ENCODE assay signal across 25 cellular contexts in the genomic region with DNA sequence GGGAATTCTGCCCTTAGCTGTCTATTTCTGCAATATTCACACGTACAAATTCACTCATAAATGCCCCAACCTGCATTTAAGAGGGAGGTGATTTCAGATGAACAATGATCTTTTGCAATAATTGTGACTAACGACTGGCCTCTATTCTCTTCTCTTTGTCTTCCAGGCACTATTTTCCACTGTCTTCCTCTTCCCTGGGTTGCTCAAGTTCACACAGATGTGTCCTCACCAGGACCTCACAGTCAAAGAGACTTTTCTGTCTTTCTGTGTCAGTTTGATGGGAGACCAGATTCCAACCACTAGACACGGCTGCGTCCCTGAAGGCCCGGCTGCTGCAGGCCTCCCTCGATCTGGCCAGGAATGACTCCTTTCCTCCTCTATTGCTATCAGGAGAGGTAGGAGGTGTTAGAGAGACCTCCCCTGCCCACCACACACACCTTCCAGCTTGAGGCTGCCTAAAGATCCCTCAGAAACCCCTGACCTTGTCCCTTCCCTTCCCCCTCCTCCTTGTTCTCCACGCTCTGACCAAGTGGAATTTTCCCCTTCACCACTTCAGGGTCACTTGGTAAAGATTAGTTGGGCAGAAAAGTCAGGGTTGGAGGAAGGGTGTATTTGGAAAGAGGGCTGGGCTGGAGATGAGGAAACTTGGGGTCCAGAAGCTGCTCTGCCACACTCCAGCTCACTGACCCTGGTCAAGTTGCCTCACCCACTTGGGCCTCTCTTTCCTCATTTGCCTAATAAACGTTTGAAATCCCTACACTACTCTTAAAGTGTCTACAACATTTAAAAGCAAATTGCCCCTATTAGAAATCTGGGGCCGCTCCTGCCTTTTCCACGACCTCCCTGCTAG.
A peak's percentile ranks its signal among the peaks of the same experiment; 100 is the strongest.
DNase-seq lines count a peak whose midpoint lies in the region; ATAC-seq and TF ChIP-seq lines count a peak whose summit lies in the region.
"Had no signal": no experiment of that assay in that cellular context is flagged by ENCODE, and none has a peak within 500 bp of the region (broad histone marks: within the 10 kb centered on the region; RNA-seq: fewer than 3 reads in every experiment).

No MANE protein-coding gene starts in this region.

- no CpG with 5 or more reads among the region's 10 CpGs for WGBS in neuronal stem cell (ENCODE audit: extremely low coverage in 2 of 2, insufficient read length in 2 of 2, insufficient replicate concordance in 1 of 2), 2 donors

- no peaks in the 10 kb centered on the region for H3K79me1 ChIP-seq in neuronal stem cell (ENCODE audit: low read depth, low read length)

- H3K27ac ChIP-seq in GM23338 (ENCODE audit: low read depth), result no peak overlapping the region
- H3K27ac ChIP-seq in neuronal stem cell (replicated peaks; ENCODE audit: low read length), result no peak overlapping the region
- H3K27ac ChIP-seq: PC-9, prostate gland, SJSA1, thoracic aorta had no signal

- DNase-seq in GM23338 (ENCODE audit: low spot score), result no peak
- DNase-seq in NOMO-1 treated with dmso at 0.1 percent for 144 hours (lab: John Stamatoyannopoulos, UW; ENCODE audit: unreplicated experiment), result peak; percentile 72
- DNase-seq in epithelial cell of esophagus (ENCODE audit: low read depth), result peak; percentile 72
- DNase-seq in neuronal stem cell (ENCODE audit: low spot score), result no peak
- DNase-seq in activated naive CD4-positive, alpha-beta T cell treated with anti-CD3 and anti-CD28 coated beads, Interleukin-2, amount 50 U/mL, for 16 hours, result no peak
- DNase-seq in G401 (ENCODE audit: low spot score), result no peak
- no peak for DNase-seq in hypothalamus (lab: John Stamatoyannopoulos, UW)
- DNase-seq: activated CD8-positive, alpha-beta memory T cell treated with anti-CD3 and anti-CD28 coated beads, Interleukin-2, amount 50 U/mL, for 4 hours; activated naive CD8-positive, alpha-beta T cell treated with anti-CD3 and anti-CD28 coated beads, Interleukin-2, amount 10 ng/mL, durations not matched to agents 7 days and 5 days; CD4-positive, alpha-beta T cell; effector memory CD8-positive, alpha-beta T cell; GDM1; HFFc6; NCI-H1105; NCI-H2081; NCI-H82; PC-9; small intestine; stimulated activated naive B cell treated with anti-CD40 and anti-IgM and Interleukin-4, amounts not matched to agents 10 μg/mL and 1 μg/mL and 100 μg/mL, for 72 hours had no signal

- H3K4me1 ChIP-seq in GM23338 (ENCODE audit: insufficient read depth) (peaks cover 16% of the 10 kb centered on the region; the same call in 1 of the 2 replicates), neuronal stem cell (ENCODE audit: control insufficient read depth in 2 of 2, insufficient read depth in 1 of 2, low read depth in 1 of 2, low read length in 2 of 2) (peaks cover 14 to 31% of the 10 kb centered on the region in 2 donors)
- H3K4me1 ChIP-seq: prostate gland had no signal

- peaks cover 10% of the 10 kb centered on the region for H3K27me3 Mint-ChIP-seq in GM23338 (ENCODE audit: insufficient read depth, low read depth, poor library complexity)
- H3K27me3 Mint-ChIP-seq: CD4-positive, alpha-beta T cell had no signal

- H3K79me2 ChIP-seq in GM23338 (replicated peaks; ENCODE audit: insufficient read depth), result no peaks in the 10 kb centered on the region

- no peak overlapping the region for H3K14ac ChIP-seq in neuronal stem cell (ENCODE audit: low read length)

- H3K27me3 ChIP-seq in GM23338 (ENCODE audit: insufficient read depth) (no peaks in the 10 kb centered on the region), neuronal stem cell (ENCODE audit: control insufficient read depth in 3 of 3, insufficient read depth in 3 of 3, low read depth in 1 of 3, low read length in 3 of 3) (no peaks in the 10 kb centered on the region)
- H3K27me3 ChIP-seq: SJSA1 had no signal

- H3K4me3 ChIP-seq in GM23338 (no peak overlapping the region), epithelial cell of esophagus (ENCODE audit: low read length) (no peak overlapping the region), neuronal stem cell (ENCODE audit: low read length in 2 of 2) (no peak overlapping the region)
- H3K4me3 ChIP-seq: PC-9, prostate gland, SJSA1, thoracic aorta had no signal

- H3K36me3 ChIP-seq in GM23338 (ENCODE audit: insufficient read depth) (no peaks in the 10 kb centered on the region), neuronal stem cell (replicated peaks in 1 of 2; ENCODE audit: control insufficient read depth in 2 of 2, insufficient read depth in 2 of 2, low read length in 2 of 2) (no peaks in the 10 kb centered on the region)
- H3K36me3 ChIP-seq: prostate gland, SJSA1, thoracic aorta had no signal

- H3K4me1 Mint-ChIP-seq in GM23338, result peaks cover 34% of the 10 kb centered on the region
- H3K4me1 Mint-ChIP-seq: activated naive CD8-positive, alpha-beta T cell treated with anti-CD3 and anti-CD28 coated beads, Interleukin-2, amount 10 ng/mL, durations not matched to agents 7 days and 5 days had no signal

- no peaks in the 10 kb centered on the region for H3F3A ChIP-seq in GM23338 (replicated peaks; ENCODE audit: low read depth)

- TF ChIP-seq CTCF in GM23338 (conservative IDR thresholded peaks at IDR 0.05; ENCODE audit: low read depth in 2 of 2), result no peak
- no peak for TF ChIP-seq CTCF in epithelial cell of esophagus (IDR thresholded peaks at IDR 0.05; ENCODE audit: insufficient read depth, low read depth, low read length, missing control alignments)

- H3K4me2 ChIP-seq in GM23338 (no peak overlapping the region), neuronal stem cell (ENCODE audit: insufficient read depth, low read length, poor library complexity, severe bottlenecking) (no peak overlapping the region)
- H3K4me2 ChIP-seq: PC-9 had no signal

- H4K8ac ChIP-seq in neuronal stem cell (ENCODE audit: low read depth, low read length), result no peak overlapping the region

- H3K9me2 ChIP-seq in GM23338 (ENCODE audit: insufficient read depth), result peaks cover 18% of the 10 kb centered on the region

- H3K9ac ChIP-seq in neuronal stem cell (ENCODE audit: low read depth, low read length, poor library complexity), result no peak overlapping the region

- H3K23ac ChIP-seq in neuronal stem cell (ENCODE audit: low read depth, low read length, poor library complexity), result no peak overlapping the region

- in situ Hi-C loops in G401 (cut with HindIII; ENCODE audit: low sequenced_read_pairs), result no loop called here

- H4K91ac ChIP-seq in neuronal stem cell (ENCODE audit: low read depth, low read length, poor library complexity), result no peak overlapping the region

- no peak overlapping the region for H3K27ac Mint-ChIP-seq in GM23338
- H3K27ac Mint-ChIP-seq: activated naive CD8-positive, alpha-beta T cell treated with anti-CD3 and anti-CD28 coated beads, Interleukin-2, amount 10 ng/mL, durations not matched to agents 7 days and 5 days; CD4-positive, alpha-beta T cell; effector memory CD8-positive, alpha-beta T cell; HFFc6; stimulated activated naive B cell treated with anti-CD40 and anti-IgM and Interleukin-4, amounts not matched to agents 10 μg/mL and 1 μg/mL and 100 μg/mL, for 72 hours; T-helper 1 cell treated with Interleukin-12 subunit alpha and Interleukin-12 subunit beta and Interleukin-4 antibody, amounts not matched to agents 30 μg/mL and 1 μg/mL, for 36 hours had no signal

- no peak overlapping the region for H2AK5ac ChIP-seq in neuronal stem cell (ENCODE audit: low read depth, low read length)

- no peak overlapping the region for H2BK120ac ChIP-seq in neuronal stem cell (ENCODE audit: low read depth, low read length)

- no peaks in the 10 kb centered on the region for H4K20me1 ChIP-seq in GM23338 (replicated peaks; ENCODE audit: insufficient read depth)

- H2BK5ac ChIP-seq in neuronal stem cell (ENCODE audit: low read length), result no peak overlapping the region

- H2BK15ac ChIP-seq in neuronal stem cell (ENCODE audit: low read length), result no peak overlapping the region

- H3K18ac ChIP-seq in neuronal stem cell (ENCODE audit: low read length), result peak overlapping the region; percentile 60

- peak overlapping the region; percentile 52; the same call in 1 of the 2 replicates for H2AFZ ChIP-seq in GM23338
- no peak overlapping the region for H2AFZ ChIP-seq in neuronal stem cell (ENCODE audit: low read length)
- H2AFZ ChIP-seq: PC-9 had no signal

- H2BK12ac ChIP-seq in neuronal stem cell (ENCODE audit: low read length), result no peak overlapping the region

- no peak overlapping the region for H3K4me3 Mint-ChIP-seq in GM23338
- H3K4me3 Mint-ChIP-seq: activated naive CD8-positive, alpha-beta T cell treated with anti-CD3 and anti-CD28 coated beads, Interleukin-2, amount 10 ng/mL, durations not matched to agents 7 days and 5 days; CD4-positive, alpha-beta T cell; effector memory CD8-positive, alpha-beta T cell; HFFc6; mesothelial cell of epicardium; stimulated activated naive B cell treated with anti-CD40 and anti-IgM and Interleukin-4, amounts not matched to agents 10 μg/mL and 1 μg/mL and 100 μg/mL, for 72 hours; T-helper 1 cell treated with Interleukin-12 subunit alpha and Interleukin-12 subunit beta and Interleukin-4 antibody, amounts not matched to agents 30 μg/mL and 1 μg/mL, for 36 hours had no signal

- no peak overlapping the region for H3K4ac ChIP-seq in neuronal stem cell (ENCODE audit: low read length)

- H3K9me3 ChIP-seq in neuronal stem cell (replicated peaks in 1 of 2; ENCODE audit: control insufficient read depth in 2 of 2, insufficient read depth in 1 of 2, low read depth in 1 of 2, low read length in 2 of 2), result peaks cover 0 to 11% of the 10 kb centered on the region in 2 donors
- H3K9me3 ChIP-seq: prostate gland, SJSA1, thoracic aorta had no signal

- peaks cover 2% of the 10 kb centered on the region; the same call in 1 of the 3 replicates for H3K9me3 Mint-ChIP-seq in GM23338
- H3K9me3 Mint-ChIP-seq: activated naive CD8-positive, alpha-beta T cell treated with anti-CD3 and anti-CD28 coated beads, Interleukin-2, amount 10 ng/mL, durations not matched to agents 7 days and 5 days; CD4-positive, alpha-beta T cell; effector memory CD8-positive, alpha-beta T cell; HFFc6; mesothelial cell of epicardium; T-helper 1 cell treated with Interleukin-12 subunit alpha and Interleukin-12 subunit beta and Interleukin-4 antibody, amounts not matched to agents 30 μg/mL and 1 μg/mL, for 36 hours had no signal

- no peaks in the 10 kb centered on the region for H3K36me3 Mint-ChIP-seq in GM23338 (ENCODE audit: low read depth)
- H3K36me3 Mint-ChIP-seq: activated naive CD8-positive, alpha-beta T cell treated with anti-CD3 and anti-CD28 coated beads, Interleukin-2, amount 10 ng/mL, durations not matched to agents 7 days and 5 days; mesothelial cell of epicardium; stimulated activated naive B cell treated with anti-CD40 and anti-IgM and Interleukin-4, amounts not matched to agents 10 μg/mL and 1 μg/mL and 100 μg/mL, for 72 hours had no signal

- no peak for ATAC-seq in GM23338
- no peak for ATAC-seq in HG03469 (IDR thresholded peaks at IDR 0.05; ENCODE audit: unreplicated experiment)
- ATAC-seq: effector memory CD8-positive, alpha-beta T cell; stimulated activated naive B cell treated with anti-CD40 and anti-IgM and Interleukin-4, amounts not matched to agents 10 μg/mL and 1 μg/mL and 100 μg/mL, for 72 hours had no signal

TF ChIP-seq in GM23338, 12 proteins besides CTCF, POLR2A, EP300 and RAD21 (continues in another document):
- TF ChIP-seq STAT1 (IDR thresholded peaks at IDR 0.05; ENCODE audit: unreplicated experiment), result no peak
- TF ChIP-seq POLR2AphosphoS5 (IDR thresholded peaks at IDR 0.05; ENCODE audit: low read depth), result no peak
- no peak for TF ChIP-seq NANOG (IDR thresholded peaks at IDR 0.05; ENCODE audit: borderline replicate concordance)
- TF ChIP-seq JUNB (IDR thresholded peaks at IDR 0.05; ENCODE audit: unreplicated experiment), result no peak

Comparison
In these comparisons a context has a peak if more than half of its experiments do, and no peak if none do; other contexts are left out.
1. DNase-seq: peak in NOMO-1 treated with dmso at 0.1 percent for 144 hours (single experiment) and epithelial cell of esophagus (single experiment); none in GM23338 (single experiment), neuronal stem cell (single experiment), activated naive CD4-positive, alpha-beta T cell treated with anti-CD3 and anti-CD28 coated beads, Interleukin-2, amount 50 U/mL, for 16 hours (single experiment), G401 (single experiment) and hypothalamus (0 of 51).